ENCODE assay signal across 29 cellular contexts in genomic region chr20:1396264-1396663, GRCh38. TPM values are rescaled to one million over a fixed set of nuclear protein-coding genes. Genes with fewer than 3 reads are reported as not detected.
DNase-seq lines count a peak whose midpoint lies in the region; ATAC-seq and TF ChIP-seq lines count a peak whose summit lies in the region.
"Had no signal": no experiment of that assay in that cellular context is flagged by ENCODE, and none has a peak within 500 bp of the region (broad histone marks: within the 10 kb centered on the region; RNA-seq: fewer than 3 reads in every experiment).

No MANE protein-coding gene starts in this region.

- no peaks in the 10 kb centered on the region for H3K36me3 ChIP-seq in ACC112 (ENCODE audit: insufficient read depth, low read length)
- peaks cover 4% of the 10 kb centered on the region; the same call in 1 of the 2 replicates for H3K36me3 ChIP-seq in Panc1 (ENCODE audit: control insufficient read depth, insufficient read depth, low read length)
- H3K36me3 ChIP-seq: neural progenitor cell, right atrium auricular region, thoracic aorta had no signal

- TF ChIP-seq CTCF in Panc1 (IDR thresholded peaks at IDR 0.05) (no peak), GM13977 (IDR thresholded peaks at IDR 0.05; ENCODE audit: extremely low read depth, insufficient read depth, missing control alignments) (no peak)

- POLR2A ChIA-PET in Panc1 (lab: Charles Lee), result no interaction called here

- ATAC-seq in Panc1, result no peak
- ATAC-seq: left colon, Right ventricle myocardium inferior had no signal

- no peaks in the 10 kb centered on the region; the same call in 1 of the 2 replicates for H3K9me3 ChIP-seq in Panc1 (ENCODE audit: control insufficient read depth, insufficient read depth, low read depth, low read length)
- H3K9me3 ChIP-seq: right atrium auricular region, thoracic aorta had no signal

- CTCF ChIA-PET in Panc1 (lab: Charles Lee), result no interaction called here

- H3K27me3 ChIP-seq in ACC112 (ENCODE audit: insufficient read depth, low read length), result no peaks in the 10 kb centered on the region
- H3K27me3 ChIP-seq in Panc1 (ENCODE audit: control insufficient read depth, insufficient read depth, low read length), result no peaks in the 10 kb centered on the region
- H3K27me3 ChIP-seq: right atrium auricular region had no signal

- intact Hi-C loops in Panc1 (cut with micrococcal nuclease; ENCODE audit: unreplicated experiment), result no loop called here

- H2AFZ ChIP-seq in ACC112 (ENCODE audit: low read length, unreplicated experiment), result peak overlapping the region; percentile 27
- H2AFZ ChIP-seq: neural progenitor cell had no signal

- peaks cover 16% of the 10 kb centered on the region for H3K79me2 ChIP-seq in ACC112 (ENCODE audit: control insufficient read depth, insufficient read depth, low read length, unreplicated experiment)

- in situ Hi-C loops in Panc1 (cut with HindIII; ENCODE audit: low pct_unique_long_range_greater_than_20kb, low sequenced_read_pairs) (no loop called here), GM13977 (cut with MboI; ENCODE audit: low pct_unique_long_range_greater_than_20kb, low sequenced_read_pairs, unreplicated experiment) (no loop called here)

- no TSS peak for BruUV-seq in Panc1 (replicated peaks; lab: Mats Ljungman, UMichigan)

- H3K27ac ChIP-seq in ACC112 (ENCODE audit: low read depth, low read length), result no peak overlapping the region
- peak overlapping the region; percentile 84 for H3K27ac ChIP-seq in Panc1 (ENCODE audit: low read length)
- H3K27ac ChIP-seq: KMS-11, neural progenitor cell, right atrium auricular region, thoracic aorta had no signal

- DNase-seq in GDM1 (lab: John Stamatoyannopoulos, UW), result peak; percentile 21
- DNase-seq in Panc1 (ENCODE audit: low read depth, low spot score), result no peak
- peak; percentile 71 to 94 for DNase-seq in lung microvascular endothelial cell (ENCODE audit: low read depth in 2 of 2)
- DNase-seq in GM13977 (ENCODE audit: low spot score), result no peak
- DNase-seq in Kasumi-1 (lab: John Stamatoyannopoulos, UW), result no peak
- DNase-seq in activated effector memory CD4-positive, alpha-beta T cell treated with Interleukin-2 at 50 U/mL for 16 hours, result no peak
- DNase-seq: activated CD4-positive, alpha-beta memory T cell treated with anti-CD3 and anti-CD28 coated beads, Interleukin-2, amount 10 ng/mL, durations not matched to agents 7 days and 5 days; activated CD8-positive, alpha-beta memory T cell treated with anti-CD3 and anti-CD28 coated beads, Interleukin-2, amount 50 U/mL, for 48 hours; activated naive CD4-positive, alpha-beta T cell treated with anti-CD3 and anti-CD28 coated beads for 36 hours; amniotic stem cell; DMS53; GF-D8; hippocampal formation; left colon; mesendoderm; NCI-H1417 treated with DMSO at 0.1 percent for 48 hours; NCI-H2081 treated with DMSO at 0.1 percent for 48 hours; NCI-H2227 treated with DMSO at 0.1 percent for 48 hours; NCI-H526; OCI-M1; posterior cingulate gyrus; small intestine; stimulated activated naive CD4-positive, alpha-beta T cell treated with Interleukin-2 at 50 U/mL for 16 hours had no signal

- H3K4me3 ChIP-seq in ACC112 (ENCODE audit: low read depth, low read length), result no peak overlapping the region
- H3K4me3 ChIP-seq in Panc1 (ENCODE audit: low read depth in 2 of 2, low read length in 2 of 2), result no peak overlapping the region
- H3K4me3 ChIP-seq: neural progenitor cell, right atrium auricular region, thoracic aorta had no signal

- H3K4me1 ChIP-seq in ACC112 (ENCODE audit: control insufficient read depth, insufficient read depth, low read length, unreplicated experiment) (peaks cover 9% of the 10 kb centered on the region), Panc1 (ENCODE audit: control insufficient read depth, insufficient read depth, low read length) (peaks cover 29% of the 10 kb centered on the region)

RNA-seq across cellular contexts. Expression of gene FKBP1A, which starts 3.4 kb away (rescaled TPM):
- total RNA-seq in Panc1 (2021; ENCODE audit: unreplicated experiment) (695 TPM), lung microvascular endothelial cell (263 and 278 TPM in 2 replicates)
- polyA plus RNA-seq in Panc1 (2012; ENCODE audit: insufficient read length), result 830 TPM

Comparison
In these comparisons a context has a peak if more than half of its experiments do, and no peak if none do; other contexts are left out.
1. DNase-seq: peak in GDM1 (single experiment) and lung microvascular endothelial cell (2 of 2); none in Panc1 (single experiment), GM13977 (single experiment), Kasumi-1 (0 of 2) and activated effector memory CD4-positive, alpha-beta T cell treated with Interleukin-2 at 50 U/mL for 16 hours (single experiment).